8 cellular contexts compared by ENCODE assay signal in genomic region chr12:57940915-57941164, GRCh38. TPM values are rescaled to one million over a fixed set of nuclear protein-coding genes. Genes with fewer than 3 reads are reported as not detected.
DNase-seq lines count a peak whose midpoint lies in the region; ATAC-seq and TF ChIP-seq lines count a peak whose summit lies in the region.

No MANE protein-coding gene starts in this region.

- no peak for ATAC-seq in GM21576 (IDR thresholded peaks at IDR 0.05; ENCODE audit: unreplicated experiment)

- peaks cover 11% of the 10 kb centered on the region for H3F3A ChIP-seq in Loucy (ENCODE audit: low read depth)
- H3F3A ChIP-seq in neural cell (ENCODE audit: insufficient read depth, low read length, poor library complexity, severe bottlenecking) = no peaks in the 10 kb centered on the region

- DNase-seq in DMS114 treated with DMSO at 0.1 percent for 48 hours (lab: John Stamatoyannopoulos, UW; ENCODE audit: unreplicated experiment) = no peak
- no peak for DNase-seq in NK-92 (lab: John Stamatoyannopoulos, UW; ENCODE audit: unreplicated experiment)
- no peak for DNase-seq in ACHN

- peaks cover 10% of the 10 kb centered on the region for H3K36me3 Mint-ChIP-seq in dendritic cell treated with granulocyte-macrophage colony-stimulating factor and Interleukin-4, amounts not matched to agents 40 ng/mL and 50 ng/mL, for 4 days (ENCODE audit: low read depth)

- intact Hi-C loops in dendritic cell treated with granulocyte-macrophage colony-stimulating factor and Interleukin-4, amounts not matched to agents 40 ng/mL and 50 ng/mL, for 4 days (cut with micrococcal nuclease) = no loop called here

- H3K27ac Mint-ChIP-seq in dendritic cell treated with granulocyte-macrophage colony-stimulating factor and Interleukin-4, amounts not matched to agents 40 ng/mL and 50 ng/mL, for 4 days = peak overlapping the region; percentile 99

- TF ChIP-seq RAD21 in neural cell (conservative IDR thresholded peaks at IDR 0.05) = no peak

- H4K20me1 ChIP-seq in BLaER1 treated with 17β-estradiol and CSF1 and Interleukin-3, amounts not matched to agents 10 nM and 100 nM = no peaks in the 10 kb centered on the region
- H4K20me1 ChIP-seq in Loucy (ENCODE audit: insufficient read depth, low read length, poor library complexity, severe bottlenecking) (no peaks in the 10 kb centered on the region), neural cell (ENCODE audit: insufficient read depth) (no peaks in the 10 kb centered on the region)

- H3K9me3 Mint-ChIP-seq in dendritic cell treated with granulocyte-macrophage colony-stimulating factor and Interleukin-4, amounts not matched to agents 40 ng/mL and 50 ng/mL, for 4 days = no peaks in the 10 kb centered on the region

- peaks cover 61% of the 10 kb centered on the region for H3K4me1 Mint-ChIP-seq in dendritic cell treated with granulocyte-macrophage colony-stimulating factor and Interleukin-4, amounts not matched to agents 40 ng/mL and 50 ng/mL, for 4 days (ENCODE audit: low read depth)

- no peaks in the 10 kb centered on the region for H3K9me3 ChIP-seq in BLaER1 treated with 17β-estradiol and CSF1 and Interleukin-3, amounts not matched to agents 10 nM and 100 nM (replicated peaks in 1 of 11)
- H3K9me3 ChIP-seq in Loucy (ENCODE audit: insufficient read depth, low read depth, low read length) (no peaks in the 10 kb centered on the region), neural cell (ENCODE audit: low read length) (no peaks in the 10 kb centered on the region)

- no peaks in the 10 kb centered on the region for H3K27me3 Mint-ChIP-seq in dendritic cell treated with granulocyte-macrophage colony-stimulating factor and Interleukin-4, amounts not matched to agents 40 ng/mL and 50 ng/mL, for 4 days

- TF ChIP-seq EP300 in neural cell (conservative IDR thresholded peaks at IDR 0.05; ENCODE audit: poor library complexity, severe bottlenecking) = no peak

- peak overlapping the region; percentile 95 for H3K4me3 Mint-ChIP-seq in dendritic cell treated with granulocyte-macrophage colony-stimulating factor and Interleukin-4, amounts not matched to agents 40 ng/mL and 50 ng/mL, for 4 days

- H3K4me1 ChIP-seq in BLaER1 treated with 17β-estradiol and CSF1 and Interleukin-3, amounts not matched to agents 10 nM and 100 nM = peaks cover 28 to 42% (median 37%) of the 10 kb centered on the region in 10 experiments
- H3K4me1 ChIP-seq in Loucy (ENCODE audit: insufficient read depth, low read length, poor library complexity, severe bottlenecking) = peaks cover 60% of the 10 kb centered on the region

- H3K4me3 ChIP-seq in BLaER1 treated with 17β-estradiol and CSF1 and Interleukin-3, amounts not matched to agents 10 nM and 100 nM = peak overlapping the region; percentile 63 to 81 (median 72)
- H3K4me3 ChIP-seq in Loucy (ENCODE audit: low read length, poor library complexity, severe bottlenecking) (peak overlapping the region; percentile 75), neural cell (ENCODE audit: low read length) (peak overlapping the region; percentile 66)

- in situ Hi-C loops in ACHN (cut with HindIII; ENCODE audit: low pct_ligation_motif_present, low pct_unique_long_range_greater_than_20kb, low sequenced_read_pairs) = no loop called here

- H3K4me2 ChIP-seq in BLaER1 treated with 17β-estradiol and CSF1 and Interleukin-3, amounts not matched to agents 10 nM and 100 nM = peak overlapping the region; percentile 75 to 95 (median 84)
- H3K4me2 ChIP-seq in Loucy (ENCODE audit: low read depth, low read length, poor library complexity, severe bottlenecking) (peak overlapping the region; percentile 86), neural cell (ENCODE audit: low read length) (peak overlapping the region; percentile 31)

- peak overlapping the region; percentile 64 to 88 (median 81) for H3K27ac ChIP-seq in BLaER1 treated with 17β-estradiol and CSF1 and Interleukin-3, amounts not matched to agents 10 nM and 100 nM
- peak overlapping the region; percentile 56 for H3K27ac ChIP-seq in neural cell (ENCODE audit: low read length)

- H3K36me3 ChIP-seq in BLaER1 treated with 17β-estradiol and CSF1 and Interleukin-3, amounts not matched to agents 10 nM and 100 nM = peaks cover 0 to 4% (median 0%) of the 10 kb centered on the region in 11 experiments; a peak in 2 of 22 replicates
- H3K36me3 ChIP-seq in Loucy (ENCODE audit: insufficient read depth, low read length) (no peaks in the 10 kb centered on the region), neural cell (ENCODE audit: insufficient read depth, low read length) (no peaks in the 10 kb centered on the region)

- H3K27me3 ChIP-seq in BLaER1 treated with 17β-estradiol and CSF1 and Interleukin-3, amounts not matched to agents 10 nM and 100 nM = no peaks in the 10 kb centered on the region
- H3K27me3 ChIP-seq in Loucy (ENCODE audit: insufficient read depth, low read length, poor library complexity, severe bottlenecking) = no peaks in the 10 kb centered on the region
- H3K27me3 ChIP-seq in neural cell (ENCODE audit: insufficient read depth, low read depth, low read length) = no peaks in the 10 kb centered on the region

- H3K79me2 ChIP-seq in Loucy (ENCODE audit: insufficient read depth, low read length) (peaks cover 39% of the 10 kb centered on the region), neural cell (replicated peaks; ENCODE audit: insufficient read depth, low read length) (no peaks in the 10 kb centered on the region)

- H3K9me2 ChIP-seq in Loucy (replicated peaks; ENCODE audit: low read depth, low read length) (no peaks in the 10 kb centered on the region), neural cell (ENCODE audit: insufficient read depth, low read length) (no peaks in the 10 kb centered on the region)

- H2AFZ ChIP-seq in Loucy (ENCODE audit: low read length) (no peak overlapping the region), neural cell (ENCODE audit: low read depth, low read length) (peak overlapping the region; percentile 17)

- TF ChIP-seq CTCF in Loucy (conservative IDR thresholded peaks at IDR 0.05; ENCODE audit: low read length) (no peak), neural cell (IDR thresholded peaks at IDR 0.05; ENCODE audit: poor library complexity, severe bottlenecking) (no peak)

- H3K9ac ChIP-seq in BLaER1 treated with 17β-estradiol and CSF1 and Interleukin-3, amounts not matched to agents 10 nM and 100 nM = peak overlapping the region; percentile 75 to 87 (median 83)
- H3K9ac ChIP-seq in Loucy (ENCODE audit: low read depth, low read length, poor library complexity, severe bottlenecking) = peak overlapping the region; percentile 82
- peak overlapping the region; percentile 61 for H3K9ac ChIP-seq in neural cell (ENCODE audit: low read length)

TF ChIP-seq in neural cell, 6 proteins besides CTCF, POLR2A, EP300 and RAD21:
- TF ChIP-seq TAF1 (IDR thresholded peaks at IDR 0.05; ENCODE audit: low read depth) = no peak
- no peak for TF ChIP-seq SMC3 (conservative IDR thresholded peaks at IDR 0.05; ENCODE audit: poor library complexity)
- no peak for TF ChIP-seq REST (IDR thresholded peaks at IDR 0.05; ENCODE audit: borderline replicate concordance)
- TF ChIP-seq POLR2AphosphoS5 (IDR thresholded peaks at IDR 0.05) = no peak
- no peak for TF ChIP-seq EZH2 (IDR thresholded peaks at IDR 0.05; ENCODE audit: borderline replicate concordance, insufficient read depth, low read length, poor library complexity, severe bottlenecking)
- no peak for TF ChIP-seq MXI1 (conservative IDR thresholded peaks at IDR 0.05; ENCODE audit: poor library complexity, severe bottlenecking)

RNA-seq across cellular contexts. Expression of gene ATP23, which starts 0.5 kb away (rescaled TPM):
- 5.7 and 13.3 TPM in 2 replicates for polyA plus RNA-seq in neural cell
- 3.2 and 4.3 TPM in 2 replicates for polyA minus RNA-seq in neural cell

Comparison
In these comparisons a context has a peak if more than half of its experiments do, and no peak if none do; other contexts are left out.
1. H3K4me2 ChIP-seq: peak in every context shown above with its lines; median percentile 86 in Loucy; 84 in BLaER1 treated with 17β-estradiol and CSF1 and Interleukin-3, amounts not matched to agents 10 nM and 100 nM; 31 in neural cell.